ENCODE assay signal across 10 cellular contexts in genomic region chr15:29089731-29090616, GRCh38.
DNase-seq lines count a peak whose midpoint lies in the region; ATAC-seq and TF ChIP-seq lines count a peak whose summit lies in the region.
"Had no signal": no experiment of that assay in that cellular context is flagged by ENCODE, and none has a peak within 500 bp of the region (broad histone marks: within the 10 kb centered on the region; RNA-seq: fewer than 3 reads in every experiment).

No MANE protein-coding gene starts in this region.

- H3K9ac ChIP-seq in BLaER1 treated with 17β-estradiol and CSF1 and Interleukin-3, amounts not matched to agents 10 nM and 100 nM, result no peak overlapping the region; a peak in 1 of 22 replicates

- peaks cover 4 to 27% (median 23%) of the 10 kb centered on the region in 10 experiments; a peak in 19 of 20 replicates for H3K4me1 ChIP-seq in BLaER1 treated with 17β-estradiol and CSF1 and Interleukin-3, amounts not matched to agents 10 nM and 100 nM
- H3K4me1 ChIP-seq in lower lobe of right lung (no peaks in the 10 kb centered on the region), transverse colon (no peaks in the 10 kb centered on the region)

- intact Hi-C loops in lower lobe of right lung (cut with DNase I), result no loop called here
- intact Hi-C loops in transverse colon (cut with DNase I; ENCODE audit: low total_unique reads), result no loop called here

- in situ Hi-C loops in transverse colon (cut with MboI; ENCODE audit: low pct_ligation_motif_present in 1 of 4, low pct_unique_long_range_greater_than_20kb in 1 of 4, low sequenced_read_pairs in 3 of 4), result no loop called here

- CTCF ChIA-PET in activated naive CD4-positive, alpha-beta T cell treated with anti-CD3 and anti-CD28 coated beads, Interleukin-2, amount 10 ng/mL, durations not matched to agents 7 days and 5 days (lab: Charles Lee), result interaction anchor here (0.6 to 6.7 kb wide), 19 partner anchors 9 to 1513 kb away, joined by 3 to 44 read pairs (median 4); no protein-coding TSS in a partner anchor

- peak overlapping the region in 7 of 11 experiments; percentile 20 to 65 (median 53); a peak in 11 of 22 replicates for H3K27ac ChIP-seq in BLaER1 treated with 17β-estradiol and CSF1 and Interleukin-3, amounts not matched to agents 10 nM and 100 nM
- H3K27ac ChIP-seq in lower lobe of right lung (no peak overlapping the region), transverse colon (no peak overlapping the region)

- H4K20me1 ChIP-seq in BLaER1 treated with 17β-estradiol and CSF1 and Interleukin-3, amounts not matched to agents 10 nM and 100 nM, result no peaks in the 10 kb centered on the region; a peak in 1 of 22 replicates

- H3K4me2 ChIP-seq in BLaER1 treated with 17β-estradiol and CSF1 and Interleukin-3, amounts not matched to agents 10 nM and 100 nM, result peak overlapping the region; percentile 12 to 60 (median 46)

- H3K9me3 Mint-ChIP-seq in activated naive CD4-positive, alpha-beta T cell treated with anti-CD3 and anti-CD28 coated beads, Interleukin-2, amount 10 ng/mL, durations not matched to agents 7 days and 5 days, result no peaks in the 10 kb centered on the region

- no peaks in the 10 kb centered on the region for H3K27me3 Mint-ChIP-seq in activated naive CD4-positive, alpha-beta T cell treated with anti-CD3 and anti-CD28 coated beads, Interleukin-2, amount 10 ng/mL, durations not matched to agents 7 days and 5 days

- H3K4me3 Mint-ChIP-seq in activated naive CD4-positive, alpha-beta T cell treated with anti-CD3 and anti-CD28 coated beads, Interleukin-2, amount 10 ng/mL, durations not matched to agents 7 days and 5 days, result peak overlapping the region; percentile 7

- TF ChIP-seq EP300 in transverse colon (IDR thresholded peaks at IDR 0.05; ENCODE audit: low read depth), result no peak

- no peaks in the 10 kb centered on the region for H3K27me3 ChIP-seq in BLaER1 treated with 17β-estradiol and CSF1 and Interleukin-3, amounts not matched to agents 10 nM and 100 nM
- no peaks in the 10 kb centered on the region for H3K27me3 ChIP-seq in lower lobe of right lung (ENCODE audit: low read depth)
- no peaks in the 10 kb centered on the region for H3K27me3 ChIP-seq in transverse colon

- TF ChIP-seq POLR2A in transverse colon (IDR thresholded peaks at IDR 0.05), result no peak

- DNase-seq in HT1080 (ENCODE audit: low read depth) (peak; percentile 13), lower lobe of right lung (no peak), transverse colon (no peak), HUDEP-2 (lab: John Stamatoyannopoulos, UW; ENCODE audit: unreplicated experiment in 76 of 76) (no peak)
- peak; percentile 39 for DNase-seq in activated naive CD4-positive, alpha-beta T cell treated with anti-CD3 and anti-CD28 coated beads, Interleukin-2, amount 10 ng/mL, durations not matched to agents 7 days and 5 days
- DNase-seq: SW 1271 had no signal

- H3K4me1 Mint-ChIP-seq in activated naive CD4-positive, alpha-beta T cell treated with anti-CD3 and anti-CD28 coated beads, Interleukin-2, amount 10 ng/mL, durations not matched to agents 7 days and 5 days, result peaks cover 24% of the 10 kb centered on the region

- peaks cover 0 to 12% (median 0%) of the 10 kb centered on the region in 11 experiments; a peak in 1 of 22 replicates for H3K36me3 ChIP-seq in BLaER1 treated with 17β-estradiol and CSF1 and Interleukin-3, amounts not matched to agents 10 nM and 100 nM
- H3K36me3 ChIP-seq in lower lobe of right lung (no peaks in the 10 kb centered on the region), transverse colon (no peaks in the 10 kb centered on the region)

- no peak for TF ChIP-seq CTCF in lower lobe of right lung (IDR thresholded peaks at IDR 0.05)
- TF ChIP-seq CTCF in transverse colon (IDR thresholded peaks at IDR 0.05), result no peak

- 69 to 78% methylated on average over 5 to 15 of the region's 16 CpGs for WGBS in transverse colon (ENCODE audit: low coverage in 1 of 2), 2 donors

- no peak overlapping the region for H3K4me3 ChIP-seq in BLaER1 treated with 17β-estradiol and CSF1 and Interleukin-3, amounts not matched to agents 10 nM and 100 nM
- no peak overlapping the region for H3K4me3 ChIP-seq in lower lobe of right lung
- H3K4me3 ChIP-seq in transverse colon, result no peak overlapping the region

- peaks cover 2% of the 10 kb centered on the region for H3K36me3 Mint-ChIP-seq in activated naive CD4-positive, alpha-beta T cell treated with anti-CD3 and anti-CD28 coated beads, Interleukin-2, amount 10 ng/mL, durations not matched to agents 7 days and 5 days

- H3K9me3 ChIP-seq in BLaER1 treated with 17β-estradiol and CSF1 and Interleukin-3, amounts not matched to agents 10 nM and 100 nM (replicated peaks in 1 of 11), result peaks cover 0 to 3% (median 0%) of the 10 kb centered on the region in 11 experiments; a peak in 2 of 22 replicates
- H3K9me3 ChIP-seq in lower lobe of right lung (no peaks in the 10 kb centered on the region), transverse colon (no peaks in the 10 kb centered on the region)

- peak overlapping the region; percentile 83 for H3K27ac Mint-ChIP-seq in activated naive CD4-positive, alpha-beta T cell treated with anti-CD3 and anti-CD28 coated beads, Interleukin-2, amount 10 ng/mL, durations not matched to agents 7 days and 5 days

- ATAC-seq in lower lobe of right lung, result peak; percentile 6 to 32
- ATAC-seq in HG03139 (IDR thresholded peaks at IDR 0.05; ENCODE audit: unreplicated experiment), result no peak
- ATAC-seq in HG03280 (IDR thresholded peaks at IDR 0.05; ENCODE audit: unreplicated experiment), result no peak
- ATAC-seq: sciatic nerve had no signal

Comparison
In these comparisons a context has a peak if more than half of its experiments do, and no peak if none do; other contexts are left out.
1. H3K27ac ChIP-seq: peak in BLaER1 treated with 17β-estradiol and CSF1 and Interleukin-3, amounts not matched to agents 10 nM and 100 nM (7 of 11); none in lower lobe of right lung (single experiment) and transverse colon (0 of 4).
2. DNase-seq: peak in HT1080 (single experiment) and activated naive CD4-positive, alpha-beta T cell treated with anti-CD3 and anti-CD28 coated beads, Interleukin-2, amount 10 ng/mL, durations not matched to agents 7 days and 5 days (single experiment); none in lower lobe of right lung (single experiment), transverse colon (single experiment) and HUDEP-2 (0 of 76).
3. ATAC-seq: peak in lower lobe of right lung (2 of 2); none in HG03139 (single experiment) and HG03280 (single experiment).